Comparison of ENCODE assay signal across 23 cellular contexts in genomic region chr7:2686101-2686500, GRCh38. TPM values are rescaled to one million over a fixed set of nuclear protein-coding genes. Genes with fewer than 3 reads are reported as not detected.
"Had no signal": no experiment of that assay in that cellular context is flagged by ENCODE, and none has a peak within 500 bp of the region (broad histone marks: within the 10 kb centered on the region; RNA-seq: fewer than 3 reads in every experiment).

No MANE protein-coding gene starts in this region.

- H3K9me3 ChIP-seq: MG63, SK-N-SH had no signal

- H3K27ac Mint-ChIP-seq: IgD-negative memory B cell had no signal

- H3K9me3 Mint-ChIP-seq: IgD-negative memory B cell had no signal

- FAIRE-seq: K562 had no signal

- H3K27ac ChIP-seq: KMS-11, RWPE1 had no signal

- H3K4me3 ChIP-seq: K562, MG63 had no signal

- H3K4me2 ChIP-seq: KMS-11, SK-N-SH had no signal

- DNase-seq: Kasumi-1, MG63, NCI-H1092, NCI-H1105 treated with DMSO at 0.1 percent for 48 hours, NCI-H1417 treated with DMSO at 0.1 percent for 48 hours, NCI-H146, NCI-H1694 treated with DMSO at 0.1 percent for 48 hours, NCI-H1930, NCI-H2081, NCI-H2171, NCI-H226, NCI-H446, NCI-H510A, NCI-H524 treated with DMSO at 0.1 percent for 48 hours, NCI-H69, NCI-H774, SHP77, SK-N-SH had no signal

- H3K36me3 ChIP-seq: MG63 had no signal

RNA-seq across cellular contexts. Expression of gene AMZ1, which starts 1.9 kb away (rescaled TPM):
- total RNA-seq: HT1080, K562 had no signal
